In the genomic region with DNA sequence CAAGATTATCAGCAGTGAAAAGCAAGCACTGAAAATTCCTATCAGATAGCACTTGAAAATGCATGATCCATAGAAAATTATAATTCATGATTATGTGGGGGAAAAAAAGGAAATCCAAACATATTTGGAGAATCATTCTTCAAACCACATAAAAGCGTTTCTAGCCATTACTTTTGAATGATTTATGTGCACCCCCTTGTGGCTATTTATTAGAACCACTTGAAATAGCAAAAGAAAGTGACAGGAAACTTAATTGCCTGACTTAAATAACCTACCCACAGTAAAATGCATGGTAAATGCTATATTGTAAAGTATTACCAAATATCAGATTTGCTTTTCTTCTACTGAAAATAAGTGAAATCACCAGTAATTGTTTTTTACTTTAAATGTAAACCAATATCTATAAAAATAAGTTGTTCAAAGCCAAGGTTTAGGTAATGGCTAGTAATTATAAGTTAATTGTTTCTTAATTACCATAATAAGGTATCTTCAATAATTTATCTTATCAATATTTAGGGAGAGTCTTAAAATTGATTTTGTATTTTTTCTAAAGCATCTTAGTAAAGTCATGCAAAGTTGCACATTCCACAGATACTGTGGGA, we compare ENCODE assay signal across 8 cellular contexts.
DNase-seq lines count a peak whose midpoint lies in the region; ATAC-seq, FAIRE-seq and TF ChIP-seq lines count a peak whose summit lies in the region.

No MANE protein-coding gene starts in this region.

- no peaks in the 10 kb centered on the region for H3K79me2 ChIP-seq in SK-N-SH (ENCODE audit: insufficient read depth)

- CTCF ChIA-PET in SK-N-SH (lab: Yijun Ruan, JAX), result interaction anchor here (1.0 to 1.3 kb wide), 4 partner anchors 13 to 288 kb away, joined by 3 to 4 read pairs (median 4); no protein-coding TSS in a partner anchor

- no peak overlapping the region for H3K4me3 Mint-ChIP-seq in T-helper 2 cell treated with Interferon-gamma antibody and Interleukin-4, amounts not matched to agents 5 μg/mL and 100 μg/mL, for 36 hours

- H3K9me3 ChIP-seq in SK-N-SH (no peaks in the 10 kb centered on the region), thyroid gland (no peaks in the 10 kb centered on the region)

- FAIRE-seq in frontal cortex (lab: Jason Lieb, UNC), result peak; percentile 92

- H3K36me3 ChIP-seq in SK-N-SH (replicated peaks in 1 of 2; ENCODE audit: control insufficient read depth in 1 of 2, insufficient read depth in 2 of 2, low read length in 1 of 2), result no peaks in the 10 kb centered on the region
- no peaks in the 10 kb centered on the region for H3K36me3 ChIP-seq in thyroid gland

- H3K27ac ChIP-seq in SK-N-SH (ENCODE audit: low read depth in 2 of 2, low read length in 1 of 2) (no peak overlapping the region), thyroid gland (no peak overlapping the region)

- H3K27ac Mint-ChIP-seq in T-helper 2 cell treated with Interferon-gamma antibody and Interleukin-4, amounts not matched to agents 5 μg/mL and 100 μg/mL, for 36 hours, result no peak overlapping the region

- no peaks in the 10 kb centered on the region for H3K9me2 ChIP-seq in SK-N-SH

- intact Hi-C loops in thyroid gland (cut with DNase I), result loop anchor here (2.0 to 5.0 kb wide), 2 partner anchors 72 to 169 kb away; partner anchors contain the start of gene ARHGAP42

- no peaks in the 10 kb centered on the region; the same call in 1 of the 2 replicates for H3K27me3 ChIP-seq in SK-N-SH (ENCODE audit: insufficient read depth)
- no peaks in the 10 kb centered on the region for H3K27me3 ChIP-seq in thyroid gland

- no peak for TF ChIP-seq EP300 in SK-N-SH (IDR thresholded peaks at IDR 0.05; ENCODE audit: borderline replicate concordance in 1 of 2, low read depth in 1 of 2, low read length in 1 of 2)

- H3K36me3 Mint-ChIP-seq in T-helper 2 cell treated with Interferon-gamma antibody and Interleukin-4, amounts not matched to agents 5 μg/mL and 100 μg/mL, for 36 hours (ENCODE audit: low read depth), result no peaks in the 10 kb centered on the region

- ATAC-seq in SK-N-SH treated with all-trans-retinoic acid at 6 μM for 48 hours, result no peak; the same call in 2 of the 3 replicates

- no peak overlapping the region; a peak in 1 of 4 replicates for H3K4me3 ChIP-seq in SK-N-SH (ENCODE audit: low read depth in 2 of 2, low read length in 1 of 2)
- H3K4me3 ChIP-seq in thyroid gland (replicated peaks in 1 of 3), result no peak overlapping the region

- TF ChIP-seq CTCF in SK-N-SH (IDR thresholded peaks at IDR 0.05) (peak; percentile 74), thyroid gland (IDR thresholded peaks at IDR 0.05) (peak; percentile 27 to 82 (median 58))

- no peaks in the 10 kb centered on the region for H3K9me3 Mint-ChIP-seq in T-helper 2 cell treated with Interferon-gamma antibody and Interleukin-4, amounts not matched to agents 5 μg/mL and 100 μg/mL, for 36 hours

- no peaks in the 10 kb centered on the region for H4K20me1 ChIP-seq in SK-N-SH (ENCODE audit: insufficient read depth)

- TF ChIP-seq RAD21 in SK-N-SH (IDR thresholded peaks at IDR 0.05; ENCODE audit: low read length), result peak; percentile 58

- WGBS in SK-N-SH (ENCODE audit: low lambda C conversion rate), result 0% methylated on average over 1 of the region's 1 CpG
- WGBS in thyroid gland, 2 donors, result 2 to 4% methylated on average over 1 of the region's 1 CpG

- H2AFZ ChIP-seq in SK-N-SH (ENCODE audit: low read depth), result no peak overlapping the region

- H3K4me1 Mint-ChIP-seq in T-helper 2 cell treated with Interferon-gamma antibody and Interleukin-4, amounts not matched to agents 5 μg/mL and 100 μg/mL, for 36 hours (ENCODE audit: low read depth), result no peaks in the 10 kb centered on the region

- H3K27me3 Mint-ChIP-seq in T-helper 2 cell treated with Interferon-gamma antibody and Interleukin-4, amounts not matched to agents 5 μg/mL and 100 μg/mL, for 36 hours (ENCODE audit: low read depth), result no peaks in the 10 kb centered on the region

- no peak overlapping the region for H3K9ac ChIP-seq in SK-N-SH

- TF ChIP-seq POLR2A in thyroid gland (IDR thresholded peaks at IDR 0.05), result no peak

- POLR2A ChIA-PET in SK-N-SH (lab: Yijun Ruan, JAX), result no interaction called here

- DNase-seq in SK-N-SH (peak; percentile 4), MV-4-11 (lab: John Stamatoyannopoulos, UW) (peak; percentile 26), SKM-1 treated with dmso at 0.1 percent for 144 hours (lab: John Stamatoyannopoulos, UW; ENCODE audit: unreplicated experiment) (peak; percentile 23), frontal cortex (ENCODE audit: low spot score in 2 of 2) (peak in 1 of 2 donors; percentile 7), thyroid gland (no peak)
- no peak for DNase-seq in T-helper 2 cell treated with Interferon-gamma antibody and Interleukin-4, amounts not matched to agents 5 μg/mL and 100 μg/mL, for 36 hours (ENCODE audit: low spot score)
- no peak for DNase-seq in activated T-cell treated with anti-CD3 and anti-CD28 coated beads, Interleukin-2, amount 50 U/mL, for 1 hour

- no peaks in the 10 kb centered on the region for H3F3A ChIP-seq in SK-N-SH (replicated peaks; ENCODE audit: insufficient read depth)

- no peaks in the 10 kb centered on the region for H3K4me1 ChIP-seq in SK-N-SH (ENCODE audit: control insufficient read depth in 1 of 2, insufficient read depth in 2 of 2, low read depth in 1 of 2, low read length in 1 of 2)
- peaks cover 0 to 3% of the 10 kb centered on the region in 2 donors for H3K4me1 ChIP-seq in thyroid gland

- no peak overlapping the region for H3K4me2 ChIP-seq in SK-N-SH

TF ChIP-seq in SK-N-SH, 30 proteins besides CTCF, POLR2A, EP300 and RAD21:
- TF ChIP-seq GABPA (IDR thresholded peaks at IDR 0.05; ENCODE audit: low read depth) (no peak), RXRA (IDR thresholded peaks at IDR 0.05; ENCODE audit: borderline replicate concordance, low read depth) (no peak), ELF1 (IDR thresholded peaks at IDR 0.05) (no peak), SMC3 (IDR thresholded peaks at IDR 0.05; ENCODE audit: low read depth, low read length) (peak; percentile 49), GATA2 (CRISPR knock-in tag; IDR thresholded peaks at IDR 0.05) (no peak), TEAD4 (IDR thresholded peaks at IDR 0.05; ENCODE audit: borderline replicate concordance, insufficient read depth) (no peak), CHD2 (IDR thresholded peaks at IDR 0.05; ENCODE audit: low read length, partially characterized antibody) (no peak), IRF3 (IDR thresholded peaks at IDR 0.05; ENCODE audit: low read depth, low read length) (no peak)
- TF ChIP-seq, protein P1, sequence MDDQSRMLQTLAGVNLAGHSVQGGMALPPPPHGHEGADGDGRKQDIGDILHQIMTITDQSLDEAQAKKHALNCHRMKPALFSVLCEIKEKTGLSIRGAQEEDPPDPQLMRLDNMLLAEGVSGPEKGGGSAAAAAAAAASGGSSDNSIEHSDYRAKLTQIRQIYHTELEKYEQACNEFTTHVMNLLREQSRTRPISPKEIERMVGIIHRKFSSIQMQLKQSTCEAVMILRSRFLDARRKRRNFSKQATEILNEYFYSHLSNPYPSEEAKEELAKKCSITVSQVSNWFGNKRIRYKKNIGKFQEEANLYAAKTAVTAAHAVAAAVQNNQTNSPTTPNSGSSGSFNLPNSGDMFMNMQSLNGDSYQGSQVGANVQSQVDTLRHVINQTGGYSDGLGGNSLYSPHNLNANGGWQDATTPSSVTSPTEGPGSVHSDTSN (IDR thresholded peaks at IDR 0.05), result 0 out of 2 replicates have a peak, but pooled peaks have one; percentile 24

TF ChIP-seq in SK-N-SH treated with all-trans-retinoic acid at 6 μM for 48 hours, 23 proteins besides CTCF, POLR2A, EP300 and RAD21 (continues in another document):
- TF ChIP-seq, protein P2, sequence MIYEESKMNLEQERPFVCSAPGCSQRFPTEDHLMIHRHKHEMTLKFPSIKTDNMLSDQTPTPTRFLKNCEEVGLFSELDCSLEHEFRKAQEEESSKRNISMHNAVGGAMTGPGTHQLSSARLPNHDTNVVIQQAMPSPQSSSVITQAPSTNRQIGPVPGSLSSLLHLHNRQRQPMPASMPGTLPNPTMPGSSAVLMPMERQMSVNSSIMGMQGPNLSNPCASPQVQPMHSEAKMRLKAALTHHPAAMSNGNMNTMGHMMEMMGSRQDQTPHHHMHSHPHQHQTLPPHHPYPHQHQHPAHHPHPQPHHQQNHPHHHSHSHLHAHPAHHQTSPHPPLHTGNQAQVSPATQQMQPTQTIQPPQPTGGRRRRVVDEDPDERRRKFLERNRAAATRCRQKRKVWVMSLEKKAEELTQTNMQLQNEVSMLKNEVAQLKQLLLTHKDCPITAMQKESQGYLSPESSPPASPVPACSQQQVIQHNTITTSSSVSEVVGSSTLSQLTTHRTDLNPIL (CRISPR knock-in tag; IDR thresholded peaks at IDR 0.05; ENCODE audit: low read depth), result no peak
- TF ChIP-seq, protein P3, sequence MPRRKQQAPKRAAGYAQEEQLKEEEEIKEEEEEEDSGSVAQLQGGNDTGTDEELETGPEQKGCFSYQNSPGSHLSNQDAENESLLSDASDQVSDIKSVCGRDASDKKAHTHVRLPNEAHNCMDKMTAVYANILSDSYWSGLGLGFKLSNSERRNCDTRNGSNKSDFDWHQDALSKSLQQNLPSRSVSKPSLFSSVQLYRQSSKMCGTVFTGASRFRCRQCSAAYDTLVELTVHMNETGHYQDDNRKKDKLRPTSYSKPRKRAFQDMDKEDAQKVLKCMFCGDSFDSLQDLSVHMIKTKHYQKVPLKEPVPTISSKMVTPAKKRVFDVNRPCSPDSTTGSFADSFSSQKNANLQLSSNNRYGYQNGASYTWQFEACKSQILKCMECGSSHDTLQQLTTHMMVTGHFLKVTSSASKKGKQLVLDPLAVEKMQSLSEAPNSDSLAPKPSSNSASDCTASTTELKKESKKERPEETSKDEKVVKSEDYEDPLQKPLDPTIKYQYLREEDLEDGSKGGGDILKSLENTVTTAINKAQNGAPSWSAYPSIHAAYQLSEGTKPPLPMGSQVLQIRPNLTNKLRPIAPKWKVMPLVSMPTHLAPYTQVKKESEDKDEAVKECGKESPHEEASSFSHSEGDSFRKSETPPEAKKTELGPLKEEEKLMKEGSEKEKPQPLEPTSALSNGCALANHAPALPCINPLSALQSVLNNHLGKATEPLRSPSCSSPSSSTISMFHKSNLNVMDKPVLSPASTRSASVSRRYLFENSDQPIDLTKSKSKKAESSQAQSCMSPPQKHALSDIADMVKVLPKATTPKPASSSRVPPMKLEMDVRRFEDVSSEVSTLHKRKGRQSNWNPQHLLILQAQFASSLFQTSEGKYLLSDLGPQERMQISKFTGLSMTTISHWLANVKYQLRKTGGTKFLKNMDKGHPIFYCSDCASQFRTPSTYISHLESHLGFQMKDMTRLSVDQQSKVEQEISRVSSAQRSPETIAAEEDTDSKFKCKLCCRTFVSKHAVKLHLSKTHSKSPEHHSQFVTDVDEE (CRISPR knock-in tag; IDR thresholded peaks at IDR 0.05), result no peak
- no peak for TF ChIP-seq ZNF70 (CRISPR knock-in tag; IDR thresholded peaks at IDR 0.05)
- no peak for TF ChIP-seq TCF4 (CRISPR knock-in tag; IDR thresholded peaks at IDR 0.05; ENCODE audit: borderline replicate concordance)
- no peak for TF ChIP-seq ISL1 (CRISPR knock-in tag; IDR thresholded peaks at IDR 0.05)
- no peak for TF ChIP-seq ZC3H10 (CRISPR knock-in tag; IDR thresholded peaks at IDR 0.05)
- no peak for TF ChIP-seq ZFP30 (CRISPR knock-in tag; IDR thresholded peaks at IDR 0.05)
- no peak for TF ChIP-seq ZNF8 (CRISPR knock-in tag; IDR thresholded peaks at IDR 0.05)
- TF ChIP-seq ZFP3 (CRISPR knock-in tag; IDR thresholded peaks at IDR 0.05), result no peak
- TF ChIP-seq TOX (CRISPR knock-in tag; IDR thresholded peaks at IDR 0.05; ENCODE audit: borderline replicate concordance), result no peak
- no peak for TF ChIP-seq ESRRG (CRISPR knock-in tag; IDR thresholded peaks at IDR 0.05)

Comparison
In these comparisons a context has a peak if more than half of its experiments do, and no peak if none do; other contexts are left out.
1. DNase-seq: peak in SK-N-SH (single experiment), MV-4-11 (single experiment) and SKM-1 treated with dmso at 0.1 percent for 144 hours (single experiment); none in thyroid gland (0 of 2), T-helper 2 cell treated with Interferon-gamma antibody and Interleukin-4, amounts not matched to agents 5 μg/mL and 100 μg/mL, for 36 hours (single experiment) and activated T-cell treated with anti-CD3 and anti-CD28 coated beads, Interleukin-2, amount 50 U/mL, for 1 hour (single experiment).